1 cellular context compared by ENCODE assay signal in the genomic region with DNA sequence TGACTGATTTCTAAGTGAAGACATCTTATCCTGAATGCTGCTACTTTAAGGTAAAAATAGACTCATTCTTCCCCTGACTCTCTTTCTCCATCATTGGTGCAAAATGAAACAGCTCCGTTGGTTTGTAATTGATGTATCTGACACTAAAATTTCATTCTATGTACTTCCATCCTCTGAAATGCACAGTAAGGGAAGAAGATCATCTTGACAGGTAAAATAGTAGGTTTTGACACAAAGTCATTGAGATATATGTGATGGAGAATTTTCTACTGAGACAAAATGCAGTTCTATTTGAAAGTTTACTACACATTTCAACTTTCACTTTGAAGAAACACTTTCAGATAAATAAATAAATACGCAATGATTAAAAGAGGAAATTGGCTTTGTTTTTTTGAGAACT.
TF ChIP-seq lines count a peak whose summit lies in the region.

No MANE protein-coding gene starts in this region.

TF ChIP-seq in GM23338, 12 proteins besides CTCF, POLR2A, EP300 and RAD21 (continued from another document):
- TF ChIP-seq, protein P1, sequence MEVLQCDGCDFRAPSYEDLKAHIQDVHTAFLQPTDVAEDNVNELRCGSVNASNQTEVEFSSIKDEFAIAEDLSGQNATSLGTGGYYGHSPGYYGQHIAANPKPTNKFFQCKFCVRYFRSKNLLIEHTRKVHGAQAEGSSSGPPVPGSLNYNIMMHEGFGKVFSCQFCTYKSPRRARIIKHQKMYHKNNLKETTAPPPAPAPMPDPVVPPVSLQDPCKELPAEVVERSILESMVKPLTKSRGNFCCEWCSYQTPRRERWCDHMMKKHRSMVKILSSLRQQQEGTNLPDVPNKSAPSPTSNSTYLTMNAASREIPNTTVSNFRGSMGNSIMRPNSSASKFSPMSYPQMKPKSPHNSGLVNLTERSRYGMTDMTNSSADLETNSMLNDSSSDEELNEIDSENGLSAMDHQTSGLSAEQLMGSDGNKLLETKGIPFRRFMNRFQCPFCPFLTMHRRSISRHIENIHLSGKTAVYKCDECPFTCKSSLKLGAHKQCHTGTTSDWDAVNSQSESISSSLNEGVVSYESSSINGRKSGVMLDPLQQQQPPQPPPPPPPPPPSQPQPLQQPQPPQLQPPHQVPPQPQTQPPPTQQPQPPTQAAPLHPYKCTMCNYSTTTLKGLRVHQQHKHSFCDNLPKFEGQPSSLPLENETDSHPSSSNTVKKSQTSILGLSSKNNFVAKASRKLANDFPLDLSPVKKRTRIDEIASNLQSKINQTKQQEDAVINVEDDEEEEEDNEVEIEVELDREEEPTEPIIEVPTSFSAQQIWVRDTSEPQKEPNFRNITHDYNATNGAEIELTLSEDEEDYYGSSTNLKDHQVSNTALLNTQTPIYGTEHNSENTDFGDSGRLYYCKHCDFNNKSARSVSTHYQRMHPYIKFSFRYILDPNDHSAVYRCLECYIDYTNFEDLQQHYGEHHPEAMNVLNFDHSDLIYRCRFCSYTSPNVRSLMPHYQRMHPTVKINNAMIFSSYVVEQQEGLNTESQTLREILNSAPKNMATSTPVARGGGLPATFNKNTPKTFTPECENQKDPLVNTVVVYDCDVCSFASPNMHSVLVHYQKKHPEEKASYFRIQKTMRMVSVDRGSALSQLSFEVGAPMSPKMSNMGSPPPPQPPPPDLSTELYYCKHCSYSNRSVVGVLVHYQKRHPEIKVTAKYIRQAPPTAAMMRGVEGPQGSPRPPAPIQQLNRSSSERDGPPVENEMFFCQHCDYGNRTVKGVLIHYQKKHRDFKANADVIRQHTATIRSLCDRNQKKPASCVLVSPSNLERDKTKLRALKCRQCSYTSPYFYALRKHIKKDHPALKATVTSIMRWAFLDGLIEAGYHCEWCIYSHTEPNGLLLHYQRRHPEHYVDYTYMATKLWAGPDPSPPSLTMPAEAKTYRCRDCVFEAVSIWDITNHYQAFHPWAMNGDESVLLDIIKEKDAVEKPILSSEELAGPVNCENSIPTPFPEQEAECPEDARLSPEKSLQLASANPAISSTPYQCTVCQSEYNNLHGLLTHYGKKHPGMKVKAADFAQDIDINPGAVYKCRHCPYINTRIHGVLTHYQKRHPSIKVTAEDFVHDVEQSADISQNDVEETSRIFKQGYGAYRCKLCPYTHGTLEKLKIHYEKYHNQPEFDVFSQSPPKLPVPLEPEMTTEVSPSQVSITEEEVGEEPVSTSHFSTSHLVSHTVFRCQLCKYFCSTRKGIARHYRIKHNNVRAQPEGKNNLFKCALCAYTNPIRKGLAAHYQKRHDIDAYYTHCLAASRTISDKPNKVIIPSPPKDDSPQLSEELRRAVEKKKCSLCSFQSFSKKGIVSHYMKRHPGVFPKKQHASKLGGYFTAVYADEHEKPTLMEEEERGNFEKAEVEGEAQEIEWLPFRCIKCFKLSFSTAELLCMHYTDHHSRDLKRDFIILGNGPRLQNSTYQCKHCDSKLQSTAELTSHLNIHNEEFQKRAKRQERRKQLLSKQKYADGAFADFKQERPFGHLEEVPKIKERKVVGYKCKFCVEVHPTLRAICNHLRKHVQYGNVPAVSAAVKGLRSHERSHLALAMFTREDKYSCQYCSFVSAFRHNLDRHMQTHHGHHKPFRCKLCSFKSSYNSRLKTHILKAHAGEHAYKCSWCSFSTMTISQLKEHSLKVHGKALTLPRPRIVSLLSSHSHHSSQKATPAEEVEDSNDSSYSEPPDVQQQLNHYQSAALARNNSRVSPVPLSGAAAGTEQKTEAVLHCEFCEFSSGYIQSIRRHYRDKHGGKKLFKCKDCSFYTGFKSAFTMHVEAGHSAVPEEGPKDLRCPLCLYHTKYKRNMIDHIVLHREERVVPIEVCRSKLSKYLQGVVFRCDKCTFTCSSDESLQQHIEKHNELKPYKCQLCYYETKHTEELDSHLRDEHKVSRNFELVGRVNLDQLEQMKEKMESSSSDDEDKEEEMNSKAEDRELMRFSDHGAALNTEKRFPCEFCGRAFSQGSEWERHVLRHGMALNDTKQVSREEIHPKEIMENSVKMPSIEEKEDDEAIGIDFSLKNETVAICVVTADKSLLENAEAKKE (CRISPR knock-in tag; IDR thresholded peaks at IDR 0.05) = no peak
- TF ChIP-seq, protein P2, sequence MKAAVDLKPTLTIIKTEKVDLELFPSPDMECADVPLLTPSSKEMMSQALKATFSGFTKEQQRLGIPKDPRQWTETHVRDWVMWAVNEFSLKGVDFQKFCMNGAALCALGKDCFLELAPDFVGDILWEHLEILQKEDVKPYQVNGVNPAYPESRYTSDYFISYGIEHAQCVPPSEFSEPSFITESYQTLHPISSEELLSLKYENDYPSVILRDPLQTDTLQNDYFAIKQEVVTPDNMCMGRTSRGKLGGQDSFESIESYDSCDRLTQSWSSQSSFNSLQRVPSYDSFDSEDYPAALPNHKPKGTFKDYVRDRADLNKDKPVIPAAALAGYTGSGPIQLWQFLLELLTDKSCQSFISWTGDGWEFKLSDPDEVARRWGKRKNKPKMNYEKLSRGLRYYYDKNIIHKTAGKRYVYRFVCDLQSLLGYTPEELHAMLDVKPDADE (IDR thresholded peaks at IDR 0.05) = no peak
- TF ChIP-seq ZNF114 (CRISPR knock-in tag; IDR thresholded peaks at IDR 0.05) (no peak), EZH2 (IDR thresholded peaks at IDR 0.05; ENCODE audit: low read depth, unreplicated experiment) (no peak), STAT1 (IDR thresholded peaks at IDR 0.05; ENCODE audit: unreplicated experiment) (no peak)
